ENCODE assay signal across 15 cellular contexts in genomic region chrX:140391313-140391712, GRCh38.
DNase-seq lines count a peak whose midpoint lies in the region; ATAC-seq and TF ChIP-seq lines count a peak whose summit lies in the region.
"Had no signal": no experiment of that assay in that cellular context is flagged by ENCODE, and none has a peak within 500 bp of the region (broad histone marks: within the 10 kb centered on the region; RNA-seq: fewer than 3 reads in every experiment).

No MANE protein-coding gene starts in this region.

- H3K27ac ChIP-seq in VCaP = peak overlapping the region; percentile 70
- H3K27ac ChIP-seq: BLaER1 treated with 17β-estradiol and CSF1 and Interleukin-3, amounts not matched to agents 10 nM and 100 nM had no signal

- no peak for ATAC-seq in GM19463 (IDR thresholded peaks at IDR 0.05; ENCODE audit: unreplicated experiment)
- ATAC-seq in HG03025 (IDR thresholded peaks at IDR 0.05; ENCODE audit: low FRiP score, unreplicated experiment) = no peak

- DNase-seq in Ammon's horn (ENCODE audit: low spot score) = peak; percentile 17
- peak; percentile 7 for DNase-seq in medulla oblongata (ENCODE audit: extremely low spot score)
- DNase-seq in SHP77 (lab: John Stamatoyannopoulos, UW) = no peak
- DNase-seq: BE2C; CD4-positive, alpha-beta T cell; CD8-positive, alpha-beta memory T cell; DMS53; DMS79 treated with DMSO at 0.1 percent for 48 hours; GF-D8; GOT3; HFFc6 had no signal

- no peak for TF ChIP-seq CTCF in VCaP (conservative IDR thresholded peaks at IDR 0.05)

Comparison
In these comparisons a context has a peak if more than half of its experiments do, and no peak if none do; other contexts are left out.
1. DNase-seq: peak in Ammon's horn (single experiment) and medulla oblongata (single experiment); none in SHP77 (0 of 2).